Comparison of ENCODE assay signal across 1 cellular context in the genomic region with DNA sequence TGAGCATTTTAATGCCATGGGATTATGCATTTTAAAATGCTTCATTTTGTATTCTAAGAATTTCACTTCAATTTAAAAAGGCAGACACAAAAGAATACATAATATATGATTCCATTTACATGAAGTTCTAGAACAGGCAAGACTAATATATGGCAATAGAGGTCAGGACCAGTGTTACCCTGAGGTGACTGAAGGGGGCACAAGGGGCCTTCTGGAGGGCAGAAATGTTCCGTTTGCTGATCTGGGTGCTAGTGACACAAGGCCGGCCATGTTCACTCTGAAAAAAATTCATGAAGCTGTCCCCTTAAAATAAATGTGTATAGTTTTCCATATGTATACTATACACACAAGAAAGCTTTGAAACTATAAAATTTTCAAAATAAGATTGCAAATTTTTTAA.
TF ChIP-seq lines count a peak whose summit lies in the region.

No MANE protein-coding gene starts in this region.

TF ChIP-seq in GM23338, 12 proteins besides CTCF, POLR2A, EP300 and RAD21 (continued from another document):
- no peak for TF ChIP-seq ZNF331 (CRISPR knock-in tag; IDR thresholded peaks at IDR 0.05; ENCODE audit: low read depth)
- no peak for TF ChIP-seq CREB1 (CRISPR knock-in tag; IDR thresholded peaks at IDR 0.05; ENCODE audit: low read depth)
